ENCODE assay signal across 8 cellular contexts in the genomic region with DNA sequence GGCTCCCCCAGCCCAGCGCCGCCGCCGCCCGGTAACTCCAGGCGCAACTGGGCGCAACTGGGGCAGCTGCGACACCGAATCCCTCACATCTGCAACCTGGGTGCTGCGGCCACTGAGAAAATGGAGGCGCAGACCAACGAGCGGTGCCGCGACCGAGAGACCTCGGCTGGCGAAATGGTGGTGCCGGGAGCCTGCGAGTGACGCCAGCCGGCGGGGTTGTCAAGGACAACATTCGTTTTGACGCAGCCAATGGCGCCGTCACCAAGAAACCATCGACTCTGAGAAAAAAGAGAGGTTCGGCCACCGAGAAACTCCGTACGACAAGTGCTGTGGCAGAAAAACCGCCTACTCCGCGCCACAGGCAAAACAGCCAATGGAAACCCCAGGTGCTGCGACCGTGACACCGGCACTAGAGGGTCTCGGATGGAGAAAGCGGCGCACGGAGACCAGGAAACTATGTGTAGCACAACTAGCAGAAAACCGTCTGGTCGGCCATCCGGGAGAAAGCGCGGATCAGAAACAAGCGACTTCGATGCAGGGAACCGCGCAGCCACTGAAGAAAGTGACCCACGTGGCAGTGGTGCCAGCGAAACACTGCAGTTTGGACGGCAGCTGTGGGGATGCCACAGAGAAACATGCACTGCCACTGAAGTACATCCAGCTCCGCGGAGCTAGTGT.
DNase-seq lines count a peak whose midpoint lies in the region; ATAC-seq and TF ChIP-seq lines count a peak whose summit lies in the region.

No MANE protein-coding gene starts in this region.

- peaks cover 41% of the 10 kb centered on the region for H3F3A ChIP-seq in PC-9 (ENCODE audit: insufficient read depth, low read depth)

- peaks cover 7% of the 10 kb centered on the region; the same call in 1 of the 2 replicates for H3K79me2 ChIP-seq in PC-9 (ENCODE audit: low read depth)

- H3K9me3 ChIP-seq in PC-9 (ENCODE audit: insufficient read depth, low read depth) = peaks cover 68% of the 10 kb centered on the region

- TF ChIP-seq CTCF in PC-9 (conservative IDR thresholded peaks at IDR 0.05) = no peak

- H4K20me1 ChIP-seq in PC-9 (ENCODE audit: insufficient read depth) = no peaks in the 10 kb centered on the region

- intact Hi-C loops in PC-9 (cut with micrococcal nuclease; ENCODE audit: unreplicated experiment) = loop anchor here (2.0 to 5.0 kb wide), 2 partner anchors 49 to 476 kb away; no protein-coding TSS in a partner anchor
- intact Hi-C loops in Right ventricle myocardium inferior (cut with DNase I) = loop anchor here (2.0 kb wide), 1 partner anchor 43 kb away; no protein-coding TSS in a partner anchor

- peaks cover 28% of the 10 kb centered on the region for H3K4me1 ChIP-seq in PC-9 (replicated peaks; ENCODE audit: insufficient read depth)

- DNase-seq in PC-9 = peak in 1 of 2 experiments; percentile 54
- DNase-seq in activated effector memory CD4-positive, alpha-beta T cell treated with Interleukin-2 at 50 U/mL for 16 hours = peak; percentile 62
- peak; percentile 76 for DNase-seq in Right ventricle myocardium inferior (ENCODE audit: missing footprints)
- DNase-seq in stimulated activated CD4-positive, alpha-beta T cell treated with anti-CD3 and anti-CD28 coated beads, Interleukin-1b, Interleukin-23, amount 100 ng/mL, for 4 hours (ENCODE audit: low read depth in 2 of 2) = peak; percentile 39 to 50
- DNase-seq in HPDE6-E6E7 (ENCODE audit: extremely low spot score) = no peak
- DNase-seq in RKO (ENCODE audit: low spot score) = no peak

- H3K9me2 ChIP-seq in PC-9 (ENCODE audit: insufficient read depth) = no peaks in the 10 kb centered on the region

- CTCF ChIA-PET in PC-9 (lab: Charles Lee) = interaction anchor here (0.5 to 1.9 kb wide), 8 partner anchors 39 to 660 kb away, joined by 3 to 9 read pairs (median 3); partner anchors contain the start of gene HMGCS1

- peak overlapping the region; percentile 96 for H3K27ac ChIP-seq in PC-9

- POLR2A ChIA-PET in PC-9 (lab: Charles Lee; ENCODE audit: unreplicated experiment) = interaction anchor here (0.6 to 1.0 kb wide), 3 partner anchors 45 to 170 kb away, joined by 4 to 13 read pairs (median 10); no protein-coding TSS in a partner anchor

- peak overlapping the region; percentile 81 for H2AFZ ChIP-seq in PC-9

- H3K27me3 ChIP-seq in PC-9 (ENCODE audit: insufficient read depth, low read depth) = no peaks in the 10 kb centered on the region

- peak overlapping the region; percentile 77 for H3K4me2 ChIP-seq in PC-9

- ATAC-seq in GM18909 (IDR thresholded peaks at IDR 0.05; ENCODE audit: poor library complexity, unreplicated experiment) = peak; percentile 37
- peak; percentile 31 for ATAC-seq in HG03066 (IDR thresholded peaks at IDR 0.05; ENCODE audit: low read depth, unreplicated experiment)
- no peak for ATAC-seq in Right ventricle myocardium inferior

- H3K36me3 ChIP-seq in PC-9 (ENCODE audit: low read depth) = peaks cover 19% of the 10 kb centered on the region; the same call in 1 of the 2 replicates

- BruUV-seq in PC-9 (replicated peaks; lab: Mats Ljungman, UMichigan) = TSS peak; percentile 31

- peak overlapping the region; percentile 55 for H3K4me3 ChIP-seq in PC-9

Comparison
In these comparisons a context has a peak if more than half of its experiments do, and no peak if none do; other contexts are left out.
1. DNase-seq: peak in activated effector memory CD4-positive, alpha-beta T cell treated with Interleukin-2 at 50 U/mL for 16 hours (single experiment), Right ventricle myocardium inferior (single experiment) and stimulated activated CD4-positive, alpha-beta T cell treated with anti-CD3 and anti-CD28 coated beads, Interleukin-1b, Interleukin-23, amount 100 ng/mL, for 4 hours (2 of 2); none in HPDE6-E6E7 (single experiment) and RKO (single experiment).